ENCODE assay signal across 8 cellular contexts in the genomic region with DNA sequence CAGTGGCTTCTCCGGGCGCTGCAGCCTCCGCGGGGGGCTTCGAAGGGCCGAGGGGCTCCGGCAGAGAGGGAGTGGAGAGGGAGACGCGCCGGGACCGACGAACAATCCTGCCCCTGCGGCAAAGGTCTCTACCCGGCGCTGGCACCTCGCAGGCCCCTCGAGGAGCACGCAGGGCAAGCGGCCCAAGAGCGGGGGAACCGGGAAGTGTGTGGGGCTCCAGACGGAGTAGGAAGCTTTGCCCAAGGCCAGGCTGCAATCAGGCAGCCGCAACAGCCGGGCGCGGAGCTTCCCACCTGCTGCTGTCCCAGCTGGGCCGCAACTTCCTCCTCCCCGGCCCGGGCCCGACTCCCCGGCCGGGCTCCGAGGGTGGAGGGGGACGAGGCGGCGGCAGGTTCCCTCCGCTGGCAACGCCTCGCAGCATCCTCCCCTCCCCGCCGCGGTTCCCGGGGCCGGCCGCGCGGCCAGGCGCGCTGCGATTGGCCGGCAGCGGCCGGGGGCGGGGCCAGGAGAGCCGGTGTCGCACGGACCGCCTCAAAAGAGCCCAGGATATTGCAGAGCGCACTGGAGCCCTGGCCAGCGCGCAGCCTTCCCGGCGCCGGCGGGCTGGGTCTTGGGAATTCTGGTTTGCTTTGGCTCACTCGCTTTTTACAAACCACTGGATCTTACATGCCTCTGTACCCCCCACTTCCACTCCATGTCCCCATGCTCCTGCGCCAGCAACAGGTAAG. TPM values are rescaled to one million over a fixed set of nuclear protein-coding genes. Genes with fewer than 3 reads are reported as not detected.
DNase-seq lines count a peak whose midpoint lies in the region; ATAC-seq, FAIRE-seq and TF ChIP-seq lines count a peak whose summit lies in the region.

TSS of gene KCNJ2 (plus strand) at position 554 of the 728 bp plus-strand sequence. CDS start 5,508 bp downstream, outside the sequence.

- in situ Hi-C loops in HepG2 (cut with HindIII; ENCODE audit: extremely low pct_ligation_motif_present, low pct_unique_long_range_greater_than_20kb): no loop called here

- H3K4me1 ChIP-seq in A673 (ENCODE audit: insufficient read depth, low read length, poor library complexity, severe bottlenecking) (peaks cover 13% of the 10 kb centered on the region), HepG2 (ENCODE audit: insufficient read depth, low read length) (peaks cover 6% of the 10 kb centered on the region)

- no peak for TF ChIP-seq CTCF in A673 (conservative IDR thresholded peaks at IDR 0.05; ENCODE audit: low read depth, low read length)
- no peak for TF ChIP-seq CTCF in VCaP (conservative IDR thresholded peaks at IDR 0.05)
- peak in 13 of 56 donors; percentile 1 to 34 (median 7) for TF ChIP-seq CTCF in dorsolateral prefrontal cortex (IDR thresholded peaks at IDR 0.05 in 54 of 56, conservative IDR thresholded peaks at IDR 0.05 in 2 of 56; ENCODE audit: low read depth in 1 of 56, partially characterized antibody in 56 of 56)
- TF ChIP-seq CTCF in HepG2 (CRISPR knock-in tag; IDR thresholded peaks at IDR 0.05): no peak

- no peak within 1 kb of the TSS for H3K9ac ChIP-seq in HepG2 (ENCODE audit: insufficient read depth, low read depth, low read length)

- H3K27ac ChIP-seq in A673 (ENCODE audit: low read depth, low read length, poor library complexity, severe bottlenecking): no peak within 1 kb of the TSS
- peak within 1 kb of the TSS; percentile 63 for H3K27ac ChIP-seq in VCaP
- peak within 1 kb of the TSS; percentile 85 to 99 (median 95) for H3K27ac ChIP-seq in dorsolateral prefrontal cortex
- H3K27ac ChIP-seq in HepG2 (ENCODE audit: extremely low read length, insufficient read depth, low read length): no peak within 1 kb of the TSS

- H3K36me3 ChIP-seq in A673 (ENCODE audit: insufficient read depth, low read length, poor library complexity, severe bottlenecking): no peaks in the 10 kb centered on the region
- no peaks in the 10 kb centered on the region for H3K36me3 ChIP-seq in HepG2 (replicated peaks in 1 of 2; ENCODE audit: control insufficient read depth in 1 of 2, insufficient read depth in 2 of 2, low read length in 2 of 2)

- peak; percentile 86 for DNase-seq in A673 (ENCODE audit: low spot score)
- DNase-seq in NCI-H2081 treated with DMSO at 0.1 percent for 48 hours (lab: John Stamatoyannopoulos, UW): peak; percentile 57
- peak; percentile 43 to 94 (median 89) for DNase-seq in dorsolateral prefrontal cortex
- DNase-seq in HepG2 (ENCODE audit: low spot score): peak; percentile 3
- DNase-seq in stimulated activated CD4-positive, alpha-beta T cell treated with anti-CD3 and anti-CD28 coated beads, Interleukin-2, amount 100 ng/mL, for 48 hours: peak; percentile 42 to 52

- no peaks in the 10 kb centered on the region for H3K79me2 ChIP-seq in HepG2 (ENCODE audit: insufficient read depth, low read length)

- H3K9me3 ChIP-seq in A673 (ENCODE audit: low read depth, low read length, poor library complexity, severe bottlenecking) (no peaks in the 10 kb centered on the region), HepG2 (ENCODE audit: low read length) (no peaks in the 10 kb centered on the region)

- BruUV-seq in A673 (replicated peaks; lab: Mats Ljungman, UMichigan) (no TSS peak), HepG2 (replicated peaks; lab: Mats Ljungman, UMichigan) (no TSS peak)

- TF ChIP-seq EP300 in HepG2 (IDR thresholded peaks at IDR 0.05; ENCODE audit: low read depth in 2 of 2, low read length in 2 of 2) (no peak), HepG2 (CRISPR knock-in tag; IDR thresholded peaks at IDR 0.05; ENCODE audit: borderline replicate concordance) (no peak)

- no peaks in the 10 kb centered on the region for H4K20me1 ChIP-seq in HepG2 (ENCODE audit: insufficient read depth, low read length)

- CTCF ChIA-PET in A673 (lab: Charles Lee) (no interaction called here), HepG2 (lab: Yijun Ruan, JAX; ENCODE audit: low intra/inter-chr PET ratio, low total read pairs) (no interaction called here)

- ATAC-seq in GM18858 (IDR thresholded peaks at IDR 0.05; ENCODE audit: unreplicated experiment) (peak; percentile 90), HG02981 (IDR thresholded peaks at IDR 0.05; ENCODE audit: unreplicated experiment) (peak; percentile 98), HepG2 (peak; percentile 99)

- H3K4me3 ChIP-seq in A673 (ENCODE audit: low read depth, low read length, poor library complexity, severe bottlenecking) (peak within 1 kb of the TSS; percentile 36), dorsolateral prefrontal cortex (peak within 1 kb of the TSS; percentile 59 to 96 (median 83)), HepG2 (replicated peaks in 1 of 3; ENCODE audit: insufficient read depth in 1 of 3, low read depth in 2 of 3, low read length in 3 of 3) (peak within 1 kb of the TSS in 2 of 3 experiments; percentile 38 to 64; a peak in 3 of 6 replicates)

- no peak for TF ChIP-seq POLR2A in HepG2 (IDR thresholded peaks at IDR 0.05; ENCODE audit: insufficient read depth in 1 of 2, low read depth in 2 of 2, low read length in 2 of 2)

- FAIRE-seq in HepG2 (lab: Jason Lieb, UNC): no peak

- intact Hi-C loops in A673 (cut with micrococcal nuclease; ENCODE audit: unreplicated experiment) (loop anchor here (10.0 kb wide), 1 partner anchor 386 kb away; no protein-coding TSS in a partner anchor), dorsolateral prefrontal cortex (cut with DNase I) (loop anchor here (5.0 to 10.0 kb wide), 4 partner anchors 383 to 842 kb away; partner anchors contain the start of gene ABCA5 (in 1 of the 2)), HepG2 (cut with micrococcal nuclease; ENCODE audit: unreplicated experiment) (no loop called here)

- POLR2A ChIA-PET in A673 (lab: Charles Lee; ENCODE audit: low non-redundant PET): no interaction called here
- POLR2A ChIA-PET in HepG2 (lab: Yijun Ruan, JAX): no interaction called here

- H3K27me3 ChIP-seq in A673 (replicated peaks; ENCODE audit: insufficient read depth, low read depth, low read length, poor library complexity): peaks cover 91% of the 10 kb centered on the region
- H3K27me3 ChIP-seq in dorsolateral prefrontal cortex: no peaks in the 10 kb centered on the region
- H3K27me3 ChIP-seq in HepG2 (ENCODE audit: control insufficient read depth in 1 of 2, insufficient read depth in 2 of 2, low read length in 2 of 2): peaks cover 0 to 34% of the 10 kb centered on the region in 2 experiments; a peak in 3 of 5 replicates

- TF ChIP-seq RAD21 in HepG2 (CRISPR knock-in tag; IDR thresholded peaks at IDR 0.05): no peak

- peak within 1 kb of the TSS; percentile 75 for H3K4me2 ChIP-seq in HepG2 (ENCODE audit: low read depth, low read length)

- H2AFZ ChIP-seq in HepG2 (ENCODE audit: low read length): no peak within 1 kb of the TSS

- WGBS in HepG2 (ENCODE audit: low lambda C conversion rate): 7% methylated on average over 15 of the region's 67 CpGs

TF ChIP-seq in HepG2, 621 proteins besides CTCF, POLR2A, EP300 and RAD21 (continues in another document):
- 0 out of 2 replicates have a peak, but pooled peaks have one; percentile 25 for TF ChIP-seq ELF3 (CRISPR knock-in tag; IDR thresholded peaks at IDR 0.05)
- TF ChIP-seq MAX (IDR thresholded peaks at IDR 0.05): peak; percentile 51

RNA-seq across cellular contexts. Expression of gene KCNJ2, which starts in this region (rescaled TPM):
- not detected in 2 replicates for total RNA-seq in A673 (2021)
- total RNA-seq in dorsolateral prefrontal cortex: 10 to 100 TPM in 119 of 120 experiments, 1 to 10 TPM in 1; 7.8 to 66.9 (median 21.8) TPM
- not detected in 2 replicates for total RNA-seq in HepG2 (2016; rRNA removed; fragmentation: Illumina TruSeq; extraction: Trizol)
- total RNA-seq in HepG2 (2016; cell fraction: cytosol; rRNA removed; fragmentation: Illumina TruSeq; extraction: Trizol; ENCODE audit: low read depth): not detected in 2 replicates
- not detected in 2 replicates for total RNA-seq in HepG2 (2016; cell fraction: insoluble cytoplasmic fraction; rRNA removed; fragmentation: Illumina TruSeq; extraction: Trizol)
- not detected in 2 replicates for total RNA-seq in HepG2 (2016; cell fraction: membrane; rRNA removed; fragmentation: Illumina TruSeq; extraction: Trizol)
- total RNA-seq in HepG2 (2016; cell fraction: nucleus; rRNA removed; fragmentation: Illumina TruSeq; extraction: Trizol): not detected in 2 replicates
- polyA plus RNA-seq in HepG2 (2011; rRNA removed): not detected in 2 replicates
- polyA plus RNA-seq in HepG2 (2011; cell fraction: cytosol; rRNA removed): not detected in 2 replicates
- polyA plus RNA-seq in HepG2 (2011; cell fraction: nucleus; rRNA removed): not detected in 2 replicates
- not detected in 2 replicates for polyA plus RNA-seq in HepG2 (2012)
- polyA plus RNA-seq in HepG2 (2016; cell fraction: cytosol; fragmentation: Illumina TruSeq; extraction: Trizol; ENCODE audit: low read depth): not detected in 2 replicates
- polyA plus RNA-seq in HepG2 (2016; cell fraction: insoluble cytoplasmic fraction; fragmentation: Illumina TruSeq; extraction: Trizol; ENCODE audit: low read depth): not detected in 2 replicates
- not detected in 2 replicates for polyA plus RNA-seq in HepG2 (2016; cell fraction: membrane; fragmentation: Illumina TruSeq; extraction: Trizol; ENCODE audit: low read depth)
- not detected in 2 replicates for polyA plus RNA-seq in HepG2 (2016; cell fraction: nucleus; fragmentation: Illumina TruSeq; extraction: Trizol; ENCODE audit: insufficient read depth, low read depth)
- 1.2 TPM in 1 of 2 replicates, not detected in the other for polyA minus RNA-seq in HepG2 (2011; rRNA and poly(A)+ RNA removed; ENCODE audit: low replicate concordance)
- not detected in 2 replicates for polyA minus RNA-seq in HepG2 (2011; cell fraction: cytosol; rRNA and poly(A)+ RNA removed)
- polyA minus RNA-seq in HepG2 (2011; cell fraction: nucleus; rRNA and poly(A)+ RNA removed): not detected in 2 replicates

Comparison
In these comparisons a context has a peak if more than half of its experiments do, and no peak if none do; other contexts are left out.
1. Peak in DNase-seq and H3K4me3 ChIP-seq in A673; RNA of the gene not detected or under 1 TPM.
2. DNase-seq: peak in every context shown above with its lines; median percentile 89 in dorsolateral prefrontal cortex; 86 in A673; 57 in NCI-H2081 treated with DMSO at 0.1 percent for 48 hours; 47 in stimulated activated CD4-positive, alpha-beta T cell treated with anti-CD3 and anti-CD28 coated beads, Interleukin-2, amount 100 ng/mL, for 48 hours; 3 in HepG2.
3. H3K27ac ChIP-seq: peak in VCaP (single experiment) and dorsolateral prefrontal cortex (59 of 59); none in A673 (single experiment) and HepG2 (single experiment).
4. Peak in every context shown above with its lines, with median percentiles within 50 percentile points of each other: H3K4me3 ChIP-seq and ATAC-seq.